In genomic region chr5:15248731-15249130, GRCh38 we compare ENCODE assay signal across 27 cellular contexts.
"Had no signal": no experiment of that assay in that cellular context is flagged by ENCODE, and none has a peak within 500 bp of the region (broad histone marks: within the 10 kb centered on the region; RNA-seq: fewer than 3 reads in every experiment).

No MANE protein-coding gene starts in this region.

- H3K27ac ChIP-seq: adrenal gland, ascending aorta, coronary artery, esophagus squamous epithelium, lower lobe of right lung, sigmoid colon, thyroid gland, upper lobe of right lung had no signal

- H3K4me3 Mint-ChIP-seq: activated naive CD8-positive, alpha-beta T cell; activated T-cell treated with anti-CD3 and anti-CD28 coated beads, Interleukin-2, amount 50 U/mL, for 24 hours; naive thymus-derived CD4-positive, alpha-beta T cell; neural crest cell; stimulated activated naive CD8-positive, alpha-beta T cell treated with anti-CD3 and anti-CD28 coated beads, Interleukin-15, Interleukin-2, amounts not matched to agents 100 ng/mL and 50 ng/mL, for 24 hours; T-cell; T-helper 2 cell treated with Interferon-gamma antibody and Interleukin-4, amounts not matched to agents 5 μg/mL and 100 μg/mL, for 36 hours; WTC11 had no signal

- H3K4me1 ChIP-seq: adrenal gland, ascending aorta, esophagus squamous epithelium, lower lobe of right lung, sigmoid colon, thyroid gland, upper lobe of right lung had no signal

- DNase-seq: activated CD4-positive, alpha-beta T cell treated with anti-CD3 and anti-CD28 coated beads, Interleukin-2, amount 50 U/mL, for 4 hours; activated CD8-positive, alpha-beta memory T cell treated with anti-CD3 and anti-CD28 coated beads for 24 hours; activated CD8-positive, alpha-beta memory T cell treated with anti-CD3 and anti-CD28 coated beads, Interleukin-2, amount 50 U/mL, for 4 hours; activated naive CD4-positive, alpha-beta T cell; activated T-cell treated with anti-CD3 and anti-CD28 coated beads, Interleukin-2, amount 50 U/mL, for 24 hours; adrenal gland; esophagus squamous epithelium; kidney; lower lobe of right lung; naive thymus-derived CD4-positive, alpha-beta T cell; occipital lobe; retina; sigmoid colon; stimulated activated CD4-positive, alpha-beta T cell treated with anti-CD3 and anti-CD28 coated beads, Interleukin-4, amount 100 ng/mL, for 24 hours; substantia nigra; T-cell; thyroid gland; upper lobe of right lung had no signal

- H3K36me3 Mint-ChIP-seq: activated naive CD8-positive, alpha-beta T cell; T-cell had no signal

- H3K36me3 ChIP-seq: adrenal gland, ascending aorta, esophagus squamous epithelium, lower lobe of right lung, sigmoid colon, thyroid gland, upper lobe of right lung had no signal

- H3K4me1 Mint-ChIP-seq: naive thymus-derived CD4-positive, alpha-beta T cell; neural crest cell; T-cell; WTC11 had no signal

- H3K4me3 ChIP-seq: adrenal gland, ascending aorta, coronary artery, esophagus squamous epithelium, lower lobe of right lung, sigmoid colon, thyroid gland, upper lobe of right lung had no signal

- H3K9me3 ChIP-seq: sigmoid colon, thyroid gland had no signal

- H3K27ac Mint-ChIP-seq: activated naive CD8-positive, alpha-beta T cell; activated T-cell treated with anti-CD3 and anti-CD28 coated beads, Interleukin-2, amount 50 U/mL, for 24 hours; activated T-helper 2 cell treated with anti-CD3 and anti-CD28 coated beads, Interferon-gamma antibody, Interleukin-2, Interleukin-4, amounts not matched to agents 10 μg/mL and 5 μg/mL and 100 μg/mL, durations not matched to agents 14 hours and 24 hours and 36 hours; naive thymus-derived CD4-positive, alpha-beta T cell; stimulated activated naive CD8-positive, alpha-beta T cell treated with anti-CD3 and anti-CD28 coated beads, Interleukin-15, Interleukin-2, amounts not matched to agents 100 ng/mL and 50 ng/mL, for 24 hours; T-cell; T-helper 2 cell treated with Interferon-gamma antibody and Interleukin-4, amounts not matched to agents 5 μg/mL and 100 μg/mL, for 36 hours; WTC11 had no signal

- ATAC-seq: left lobe of liver; lower lobe of right lung; naive thymus-derived CD4-positive, alpha-beta T cell; T-cell; upper lobe of right lung; WTC11 had no signal

- H3K27me3 ChIP-seq: adrenal gland, ascending aorta, esophagus squamous epithelium, sigmoid colon, thyroid gland, upper lobe of right lung had no signal
